Comparison of ENCODE assay signal across 1 cellular context in genomic region chr12:10128687-10129086, GRCh38.
TF ChIP-seq lines count a peak whose summit lies in the region.

No MANE protein-coding gene starts in this region.

TF ChIP-seq in H1, 55 proteins besides CTCF, POLR2A, EP300 and RAD21 (continued from another document):
- peak; percentile 39; the same call in 1 of the 2 replicates for TF ChIP-seq CEBPB (IDR thresholded peaks at IDR 0.05; ENCODE audit: low read depth, low read length)
